8 cellular contexts compared by ENCODE assay signal in genomic region chr12:23949212-23950010, GRCh38. TPM values are rescaled to one million over a fixed set of nuclear protein-coding genes. Genes with fewer than 3 reads are reported as not detected.
A peak's percentile ranks its signal among the peaks of the same experiment; 100 is the strongest.
DNase-seq lines count a peak whose midpoint lies in the region; ATAC-seq and TF ChIP-seq lines count a peak whose summit lies in the region.

Gene SOX5 (minus strand): TSS chr12:23949670. CDS start chr12:23949601, 69 bp downstream.

- H3K27me3 Mint-ChIP-seq in glutamatergic neuron (ENCODE audit: unreplicated experiment) = peaks cover 3% of the 10 kb centered on the region

- no peak within 1 kb of the TSS for H3K4me3 Mint-ChIP-seq in glutamatergic neuron (ENCODE audit: unreplicated experiment)

- peak; percentile 39 for ATAC-seq in HG02981 (IDR thresholded peaks at IDR 0.05; ENCODE audit: unreplicated experiment)
- no peak for ATAC-seq in GM21786 (IDR thresholded peaks at IDR 0.05; ENCODE audit: unreplicated experiment)
- no peak for ATAC-seq in HG02571 (IDR thresholded peaks at IDR 0.05; ENCODE audit: unreplicated experiment)

- TF ChIP-seq CTCF in glutamatergic neuron (IDR thresholded peaks at IDR 0.05; ENCODE audit: partially characterized antibody, unreplicated experiment) = no peak
- TF ChIP-seq CTCF in GM10266 (IDR thresholded peaks at IDR 0.05; ENCODE audit: control insufficient read depth, insufficient read depth, low read depth, missing control alignments) = no peak

- H3K36me3 Mint-ChIP-seq in glutamatergic neuron (ENCODE audit: unreplicated experiment) = no peaks in the 10 kb centered on the region

- peaks cover 26% of the 10 kb centered on the region for H3K4me1 Mint-ChIP-seq in glutamatergic neuron (ENCODE audit: low read depth, unreplicated experiment)

- DNase-seq in SK-MEL-5 (ENCODE audit: low read depth, low spot score) = peak; percentile 94
- peak; percentile 75 for DNase-seq in glutamatergic neuron
- peak; percentile 41 for DNase-seq in pons (ENCODE audit: low spot score)
- DNase-seq in effector CD8-positive, alpha-beta T cell (lab: John Stamatoyannopoulos, UW) = no peak
- no peak for DNase-seq in GM10266 (ENCODE audit: extremely low spot score)

- no peak within 1 kb of the TSS for H3K27ac Mint-ChIP-seq in glutamatergic neuron (ENCODE audit: unreplicated experiment)

- peaks cover 4% of the 10 kb centered on the region for H3K9me3 Mint-ChIP-seq in glutamatergic neuron (ENCODE audit: unreplicated experiment)

- in situ Hi-C loops in SK-MEL-5 (cut with HindIII; ENCODE audit: low pct_unique_long_range_greater_than_20kb, low sequenced_read_pairs) = no loop called here

RNA-seq across cellular contexts. Expression of gene SOX5, which starts in this region (rescaled TPM):
- 10.4 and 12.2 TPM in 2 replicates for total RNA-seq in SK-MEL-5 (2014; rRNA removed; shearing (Covaris generic))
- 7.7 and 8.7 TPM in 2 replicates for polyA plus RNA-seq in SK-MEL-5 (2015; cell fraction: cytosol; rRNA removed)
- polyA plus RNA-seq in SK-MEL-5 (2015; cell fraction: nucleus; rRNA removed) = 12.3 and 16.9 TPM in 2 replicates
- 118 TPM for total RNA-seq in glutamatergic neuron (ENCODE audit: unreplicated experiment)

Comparison
In these comparisons a context has a peak if more than half of its experiments do, and no peak if none do; other contexts are left out.
1. DNase-seq: peak in SK-MEL-5 (single experiment), glutamatergic neuron (single experiment) and pons (single experiment); none in effector CD8-positive, alpha-beta T cell (single experiment) and GM10266 (single experiment).